12 cellular contexts compared by ENCODE assay signal in the genomic region with DNA sequence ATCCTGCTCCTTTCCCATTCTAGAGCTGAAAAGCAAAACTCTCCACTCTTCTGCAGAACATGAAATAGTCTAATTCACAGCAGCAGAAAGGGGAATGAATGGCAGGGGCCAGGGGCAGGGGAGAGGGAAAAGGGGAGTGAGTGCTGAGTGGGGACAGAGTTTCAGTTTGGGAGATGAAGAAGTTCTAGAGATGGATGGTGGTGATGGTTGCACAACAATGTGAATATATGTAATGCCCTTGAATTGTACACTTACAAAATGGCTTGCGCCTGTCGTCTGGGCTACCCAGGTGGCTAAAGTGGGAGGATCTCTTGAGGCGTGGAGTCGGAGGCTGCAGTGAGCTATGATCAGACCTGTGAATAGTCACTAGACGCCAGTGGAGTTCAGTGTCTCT.
DNase-seq lines count a peak whose midpoint lies in the region; ATAC-seq, FAIRE-seq and TF ChIP-seq lines count a peak whose summit lies in the region.
"Had no signal": no experiment of that assay in that cellular context is flagged by ENCODE, and none has a peak within 500 bp of the region (broad histone marks: within the 10 kb centered on the region; RNA-seq: fewer than 3 reads in every experiment).

No MANE protein-coding gene starts in this region.

- H3K79me2 ChIP-seq in Loucy (ENCODE audit: insufficient read depth, low read length): no peaks in the 10 kb centered on the region
- H3K79me2 ChIP-seq in K562 (ENCODE audit: control insufficient read depth, insufficient read depth, low read length): no peaks in the 10 kb centered on the region
- no peaks in the 10 kb centered on the region for H3K79me2 ChIP-seq in neural progenitor cell (ENCODE audit: low read depth)

- peaks cover 21% of the 10 kb centered on the region for H3K4me1 Mint-ChIP-seq in neural progenitor cell

- peaks cover 4% of the 10 kb centered on the region for H3K27me3 Mint-ChIP-seq in neural progenitor cell (ENCODE audit: insufficient read depth, low read depth)

- peaks cover 0 to 28% (median 10%) of the 10 kb centered on the region in 11 experiments; a peak in 9 of 22 replicates for H3K9me3 ChIP-seq in BLaER1 treated with 17β-estradiol and CSF1 and Interleukin-3, amounts not matched to agents 10 nM and 100 nM (replicated peaks in 1 of 11)
- H3K9me3 ChIP-seq in Loucy (ENCODE audit: insufficient read depth, low read depth, low read length) (no peaks in the 10 kb centered on the region), K562 (replicated peaks; ENCODE audit: control insufficient read depth, insufficient read depth, low read depth, low read length) (no peaks in the 10 kb centered on the region), neural progenitor cell (ENCODE audit: low read depth) (no peaks in the 10 kb centered on the region), ovary (no peaks in the 10 kb centered on the region)
- H3K9me3 ChIP-seq: left lung had no signal

- peaks cover 42 to 64% (median 55%) of the 10 kb centered on the region in 10 experiments for H3K4me1 ChIP-seq in BLaER1 treated with 17β-estradiol and CSF1 and Interleukin-3, amounts not matched to agents 10 nM and 100 nM
- peaks cover 10% of the 10 kb centered on the region for H3K4me1 ChIP-seq in Loucy (ENCODE audit: insufficient read depth, low read length, poor library complexity, severe bottlenecking)
- H3K4me1 ChIP-seq in K562 (replicated peaks in 1 of 2; ENCODE audit: control insufficient read depth in 2 of 2, insufficient read depth in 2 of 2, low read length in 2 of 2): no peaks in the 10 kb centered on the region; a peak in 1 of 5 replicates
- peaks cover 14% of the 10 kb centered on the region for H3K4me1 ChIP-seq in neural progenitor cell
- H3K4me1 ChIP-seq in ovary (ENCODE audit: insufficient read depth): peaks cover 6% of the 10 kb centered on the region

- 1% methylated on average over 5 of the region's 5 CpGs for WGBS in K562 (ENCODE audit: insufficient coverage, low coverage, missing lambda C conversion rate)
- 84 to 93% (median 85%) methylated on average over 5 of the region's 5 CpGs for WGBS in ovary, 3 donors

- TF ChIP-seq EP300 in K562 (IDR thresholded peaks at IDR 0.05; ENCODE audit: low read length) (no peak), ovary (IDR thresholded peaks at IDR 0.05) (no peak)

- FAIRE-seq in K562 (lab: Jason Lieb, UNC): no peak

- in situ Hi-C loops in K562 (cut with MboI): no loop called here

- H3K36me3 Mint-ChIP-seq in neural progenitor cell: no peaks in the 10 kb centered on the region

- peak overlapping the region; percentile 46 to 84 (median 76); a peak in 20 of 22 replicates for H3K9ac ChIP-seq in BLaER1 treated with 17β-estradiol and CSF1 and Interleukin-3, amounts not matched to agents 10 nM and 100 nM
- H3K9ac ChIP-seq in Loucy (ENCODE audit: low read depth, low read length, poor library complexity, severe bottlenecking) (no peak overlapping the region), K562 (ENCODE audit: insufficient read depth in 1 of 2, low read depth in 2 of 2, low read length in 2 of 2) (no peak overlapping the region), neural progenitor cell (no peak overlapping the region)

- ATAC-seq in K562: no peak

- peaks cover 5% of the 10 kb centered on the region for H3K9me3 Mint-ChIP-seq in neural progenitor cell

- no peak for DNase-seq in K562 (ENCODE audit: extremely low read depth in 1 of 4, low spot score in 3 of 4)
- no peak for DNase-seq in neural progenitor cell (ENCODE audit: low spot score)
- no peak for DNase-seq in GM20000 (ENCODE audit: low spot score)
- no peak for DNase-seq in DMS79 (lab: John Stamatoyannopoulos, UW)
- no peak for DNase-seq in hypothalamus (lab: John Stamatoyannopoulos, UW)
- no peak for DNase-seq in ovary
- DNase-seq: DMS153; left lung; RPMI8226; stimulated activated CD4-positive, alpha-beta T cell treated with anti-CD3 and anti-CD28 coated beads, Interleukin-4, amount 100 ng/mL, for 24 hours had no signal

- H3K9me1 ChIP-seq in K562 (ENCODE audit: control insufficient read depth, insufficient read depth, low read length): no peaks in the 10 kb centered on the region

- BruUV-seq in K562 (replicated peaks; lab: Mats Ljungman, UMichigan): no TSS peak

- H3K4me3 ChIP-seq in BLaER1 treated with 17β-estradiol and CSF1 and Interleukin-3, amounts not matched to agents 10 nM and 100 nM: peak overlapping the region in 9 of 10 experiments; percentile 26 to 64 (median 50); a peak in 14 of 20 replicates
- H3K4me3 ChIP-seq in Loucy (ENCODE audit: low read length, poor library complexity, severe bottlenecking) (no peak overlapping the region), K562 (no peak overlapping the region), neural progenitor cell (peak overlapping the region; percentile 42), ovary (no peak overlapping the region)

- no peaks in the 10 kb centered on the region for H3F3A ChIP-seq in Loucy (ENCODE audit: low read depth)
- no peaks in the 10 kb centered on the region for H3F3A ChIP-seq in neural progenitor cell (ENCODE audit: low read depth)

- POLR2A ChIA-PET in K562 (lab: Yijun Ruan, JAX): no interaction called here

- TF ChIP-seq CTCF in Loucy (conservative IDR thresholded peaks at IDR 0.05; ENCODE audit: low read length): no peak
- no peak for TF ChIP-seq CTCF in K562 (IDR thresholded peaks at IDR 0.05 in 2 of 3, conservative IDR thresholded peaks at IDR 0.05 in 1 of 3; ENCODE audit: insufficient read depth in 2 of 3, low read depth in 1 of 3, low read length in 3 of 3)
- no peak for TF ChIP-seq CTCF in neural progenitor cell (IDR thresholded peaks at IDR 0.05)
- TF ChIP-seq CTCF in GM20000 (IDR thresholded peaks at IDR 0.05; ENCODE audit: extremely low read depth, missing control alignments): no peak
- TF ChIP-seq CTCF in ovary (IDR thresholded peaks at IDR 0.05): no peak

- intact Hi-C loops in K562 (cut with micrococcal nuclease): no loop called here
- intact Hi-C loops in ovary (cut with DNase I): no loop called here

- H3K27ac ChIP-seq in BLaER1 treated with 17β-estradiol and CSF1 and Interleukin-3, amounts not matched to agents 10 nM and 100 nM: peak overlapping the region in 10 of 11 experiments; percentile 15 to 90 (median 88); a peak in 20 of 22 replicates
- H3K27ac ChIP-seq in K562 (ENCODE audit: extremely low read depth, low read depth, low read length) (no peak overlapping the region), neural progenitor cell (no peak overlapping the region), ovary (peak overlapping the region in 1 of 2 donors; percentile 35)

- no peak for TF ChIP-seq RAD21 in K562 (CRISPR knock-in tag; conservative IDR thresholded peaks at IDR 0.05 in 1 of 2, IDR thresholded peaks at IDR 0.05 in 1 of 2)

- no peaks in the 10 kb centered on the region for H4K20me1 ChIP-seq in BLaER1 treated with 17β-estradiol and CSF1 and Interleukin-3, amounts not matched to agents 10 nM and 100 nM
- no peaks in the 10 kb centered on the region for H4K20me1 ChIP-seq in Loucy (ENCODE audit: insufficient read depth, low read length, poor library complexity, severe bottlenecking)
- H4K20me1 ChIP-seq in K562 (replicated peaks; ENCODE audit: control insufficient read depth, insufficient read depth, low read length): no peaks in the 10 kb centered on the region
- H4K20me1 ChIP-seq in neural progenitor cell (ENCODE audit: low read depth): no peaks in the 10 kb centered on the region

- H3K36me3 ChIP-seq in BLaER1 treated with 17β-estradiol and CSF1 and Interleukin-3, amounts not matched to agents 10 nM and 100 nM: 0 out of 22 replicates have a peak, but pooled peaks cover 0 to 8% (median 0%) of the 10 kb centered on the region in 11 experiments
- H3K36me3 ChIP-seq in Loucy (ENCODE audit: insufficient read depth, low read length) (no peaks in the 10 kb centered on the region), K562 (ENCODE audit: control insufficient read depth, insufficient read depth, low read length) (no peaks in the 10 kb centered on the region), neural progenitor cell (no peaks in the 10 kb centered on the region), ovary (no peaks in the 10 kb centered on the region)
- H3K36me3 ChIP-seq: left lung had no signal

- CTCF ChIA-PET in K562 (lab: Yijun Ruan, JAX; ENCODE audit: low intra/inter-chr PET ratio): no interaction called here

- TF ChIP-seq POLR2A in K562 (conservative IDR thresholded peaks at IDR 0.05) (no peak), ovary (IDR thresholded peaks at IDR 0.05) (no peak)

- no peaks in the 10 kb centered on the region for H3K27me3 ChIP-seq in BLaER1 treated with 17β-estradiol and CSF1 and Interleukin-3, amounts not matched to agents 10 nM and 100 nM
- no peaks in the 10 kb centered on the region for H3K27me3 ChIP-seq in Loucy (ENCODE audit: insufficient read depth, low read length, poor library complexity, severe bottlenecking)
- H3K27me3 ChIP-seq in K562 (ENCODE audit: control insufficient read depth in 2 of 2, insufficient read depth in 2 of 2, low read length in 2 of 2): peaks cover 12 to 34% of the 10 kb centered on the region in 2 experiments; a peak in 4 of 5 replicates
- peaks cover 18% of the 10 kb centered on the region for H3K27me3 ChIP-seq in neural progenitor cell
- H3K27me3 ChIP-seq in ovary: no peaks in the 10 kb centered on the region

- peak overlapping the region; percentile 36 for H3K4me3 Mint-ChIP-seq in neural progenitor cell

- peak overlapping the region; percentile 83 to 97 (median 95) for H3K4me2 ChIP-seq in BLaER1 treated with 17β-estradiol and CSF1 and Interleukin-3, amounts not matched to agents 10 nM and 100 nM
- no peak overlapping the region for H3K4me2 ChIP-seq in Loucy (ENCODE audit: low read depth, low read length, poor library complexity, severe bottlenecking)
- H3K4me2 ChIP-seq in K562 (ENCODE audit: insufficient read depth, low read length): no peak overlapping the region
- H3K4me2 ChIP-seq in neural progenitor cell: peak overlapping the region; percentile 84

- no peaks in the 10 kb centered on the region for H3K9me2 ChIP-seq in Loucy (replicated peaks; ENCODE audit: low read depth, low read length)

- 0 out of 2 replicates have a peak overlapping the region, but pooled peaks have one; percentile 32 for H2AFZ ChIP-seq in Loucy (ENCODE audit: low read length)
- no peak overlapping the region for H2AFZ ChIP-seq in K562 (ENCODE audit: low read depth, low read length)
- H2AFZ ChIP-seq in neural progenitor cell (replicated peaks): peak overlapping the region; percentile 96

- H3K27ac Mint-ChIP-seq in neural progenitor cell: no peak overlapping the region

TF ChIP-seq in K562, 482 proteins besides CTCF, POLR2A, EP300 and RAD21 (continues in another document):
- TF ChIP-seq, protein P1, sequence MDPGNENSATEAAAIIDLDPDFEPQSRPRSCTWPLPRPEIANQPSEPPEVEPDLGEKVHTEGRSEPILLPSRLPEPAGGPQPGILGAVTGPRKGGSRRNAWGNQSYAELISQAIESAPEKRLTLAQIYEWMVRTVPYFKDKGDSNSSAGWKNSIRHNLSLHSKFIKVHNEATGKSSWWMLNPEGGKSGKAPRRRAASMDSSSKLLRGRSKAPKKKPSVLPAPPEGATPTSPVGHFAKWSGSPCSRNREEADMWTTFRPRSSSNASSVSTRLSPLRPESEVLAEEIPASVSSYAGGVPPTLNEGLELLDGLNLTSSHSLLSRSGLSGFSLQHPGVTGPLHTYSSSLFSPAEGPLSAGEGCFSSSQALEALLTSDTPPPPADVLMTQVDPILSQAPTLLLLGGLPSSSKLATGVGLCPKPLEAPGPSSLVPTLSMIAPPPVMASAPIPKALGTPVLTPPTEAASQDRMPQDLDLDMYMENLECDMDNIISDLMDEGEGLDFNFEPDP (CRISPR knock-in tag; IDR thresholded peaks at IDR 0.05): no peak
- no peak for TF ChIP-seq CHD2 (IDR thresholded peaks at IDR 0.05; ENCODE audit: low read depth, low read length)

Comparison
In these comparisons a context has a peak if more than half of its experiments do, and no peak if none do; other contexts are left out.
1. H3K27ac ChIP-seq: peak in BLaER1 treated with 17β-estradiol and CSF1 and Interleukin-3, amounts not matched to agents 10 nM and 100 nM (10 of 11); none in K562 (single experiment) and neural progenitor cell (single experiment).
2. H3K4me2 ChIP-seq: peak in BLaER1 treated with 17β-estradiol and CSF1 and Interleukin-3, amounts not matched to agents 10 nM and 100 nM (11 of 11) and neural progenitor cell (single experiment); none in Loucy (single experiment) and K562 (single experiment).
3. H3K4me3 ChIP-seq: peak in BLaER1 treated with 17β-estradiol and CSF1 and Interleukin-3, amounts not matched to agents 10 nM and 100 nM (9 of 10) and neural progenitor cell (single experiment); none in Loucy (single experiment), K562 (single experiment) and ovary (single experiment).
4. H3K9ac ChIP-seq: peak in BLaER1 treated with 17β-estradiol and CSF1 and Interleukin-3, amounts not matched to agents 10 nM and 100 nM (11 of 11); none in Loucy (single experiment), K562 (0 of 2) and neural progenitor cell (single experiment).